In the genomic region with DNA sequence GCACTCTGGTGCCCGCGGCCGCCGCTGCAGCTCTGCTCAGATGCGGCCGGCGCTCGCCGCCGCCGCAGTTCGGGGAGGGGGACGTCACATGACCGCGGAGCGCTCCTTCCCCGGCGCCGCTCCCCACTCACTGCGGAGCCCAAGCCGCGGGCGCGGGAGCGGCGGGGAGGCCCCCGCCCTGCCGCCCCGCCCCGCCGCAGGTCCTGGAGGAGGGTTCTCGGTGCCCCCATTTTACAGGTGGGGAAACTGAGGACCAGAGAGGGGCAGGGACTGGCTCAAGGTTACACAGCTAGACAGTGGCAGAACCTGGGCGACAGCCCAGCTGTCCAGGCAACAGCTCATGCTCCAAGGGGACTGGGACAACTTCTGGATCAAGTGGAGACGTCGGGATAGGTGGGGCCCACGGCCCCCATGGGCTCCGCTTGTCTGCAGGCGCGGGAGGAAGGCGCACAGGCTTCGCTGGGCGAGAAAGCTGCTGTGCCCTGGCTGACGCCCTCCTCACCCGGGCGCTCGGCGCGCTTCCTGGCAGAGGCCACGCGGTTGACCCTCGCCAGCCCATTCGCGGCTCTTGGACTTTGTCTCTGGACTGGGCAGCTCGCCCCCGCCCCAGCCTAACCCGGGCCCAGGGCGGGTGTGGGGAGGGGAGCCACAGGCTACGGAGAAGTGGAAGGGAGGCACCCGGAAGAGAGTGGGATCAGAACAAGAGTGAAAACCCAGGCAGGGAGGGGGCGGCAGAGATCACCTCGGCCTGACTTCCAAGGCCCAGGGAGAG, we compare ENCODE assay signal across 1 cellular context.
TF ChIP-seq lines count a peak whose summit lies in the region.

A gene (minus strand): TSS at position 71 of the 772 bp plus-strand sequence. CDS start 49,325 bp downstream, outside the sequence.

TF ChIP-seq in endothelial cell of umbilical vein, 7 proteins besides CTCF, POLR2A, EP300 and RAD21:
- peak; percentile 75 for TF ChIP-seq EZH2 (IDR thresholded peaks at IDR 0.05; ENCODE audit: borderline replicate concordance, low read depth, low read length, severe bottlenecking)
- TF ChIP-seq FOS (IDR thresholded peaks at IDR 0.05; ENCODE audit: borderline replicate concordance, insufficient read depth, low read length): no peak
